Comparison of ENCODE assay signal across 3 cellular contexts in genomic region chr9:87443461-87443860, GRCh38.
"Had no signal": no experiment of that assay in that cellular context is flagged by ENCODE, and none has a peak within 500 bp of the region (broad histone marks: within the 10 kb centered on the region; RNA-seq: fewer than 3 reads in every experiment).

No MANE protein-coding gene starts in this region.

- DNase-seq: GDM1, GF-D8 had no signal

- H3K4me3 ChIP-seq: GM12878 had no signal
